ENCODE assay signal across 8 cellular contexts in the genomic region with DNA sequence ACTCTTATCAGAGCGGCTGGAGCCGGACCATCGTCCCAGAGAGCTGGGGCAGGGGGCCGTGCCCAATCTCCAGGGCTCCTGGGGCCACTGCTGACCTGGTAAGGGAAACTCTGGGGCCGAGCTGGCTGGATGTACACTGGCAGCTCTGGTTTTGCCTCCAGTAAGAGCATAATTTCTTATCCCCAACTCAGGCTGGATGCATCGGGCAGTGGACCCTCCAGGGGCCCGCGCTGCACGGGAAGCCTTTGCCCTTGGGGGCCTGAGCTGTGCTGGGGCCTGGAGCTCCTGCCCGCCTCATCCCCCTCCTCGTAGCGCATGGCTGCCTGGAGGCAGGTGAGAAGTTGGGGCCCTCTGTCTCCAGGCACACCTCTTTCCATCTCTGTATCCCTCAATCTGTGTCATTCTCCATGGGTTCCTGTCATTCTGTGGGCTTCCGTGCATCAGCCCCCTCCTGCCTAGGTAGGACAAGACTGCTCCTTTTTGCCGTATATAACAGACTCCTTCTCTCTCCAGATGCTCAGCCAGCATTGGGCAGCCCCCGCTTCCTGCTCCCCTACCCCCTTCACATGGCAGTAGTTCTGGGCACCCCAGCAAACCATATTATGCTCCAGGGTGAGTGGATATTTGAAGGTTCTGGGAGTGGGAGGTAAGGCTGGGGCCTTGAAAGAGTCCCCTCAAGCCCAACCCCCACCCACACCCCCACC. TPM values are rescaled to one million over a fixed set of nuclear protein-coding genes. Genes with fewer than 3 reads are reported as not detected.
DNase-seq lines count a peak whose midpoint lies in the region; ATAC-seq and TF ChIP-seq lines count a peak whose summit lies in the region.

No MANE protein-coding gene starts in this region.

- peaks cover 0 to 48% (median 32%) of the 10 kb centered on the region in 4 donors for H3K4me1 ChIP-seq in sigmoid colon

- H3K9me3 ChIP-seq in sigmoid colon, result no peaks in the 10 kb centered on the region

- TF ChIP-seq CTCF in GM12865 (IDR thresholded peaks at IDR 0.05; ENCODE audit: insufficient read depth, low read depth, low read length, missing control alignments) (no peak), VCaP (conservative IDR thresholded peaks at IDR 0.05) (no peak), fibroblast of pulmonary artery (IDR thresholded peaks at IDR 0.05; ENCODE audit: low read length, missing control alignments) (no peak), sigmoid colon (IDR thresholded peaks at IDR 0.05) (no peak)

- no peak for TF ChIP-seq EP300 in sigmoid colon (IDR thresholded peaks at IDR 0.05)

- no peak for TF ChIP-seq POLR2A in sigmoid colon (IDR thresholded peaks at IDR 0.05)

- H3K27me3 ChIP-seq in sigmoid colon, result no peaks in the 10 kb centered on the region

- DNase-seq in GM12865 (ENCODE audit: low read depth) (no peak), fibroblast of pulmonary artery (ENCODE audit: low read depth) (no peak), sigmoid colon (peak; percentile 69), activated gamma-delta T cell (lab: John Stamatoyannopoulos, UW) (no peak), NCI-H524 treated with DMSO at 0.1 percent for 48 hours (lab: John Stamatoyannopoulos, UW) (no peak)

- intact Hi-C loops in sigmoid colon (cut with DNase I), result no loop called here

- H3K36me3 ChIP-seq in sigmoid colon, result peaks cover 34 to 52% (median 47%) of the 10 kb centered on the region in 4 donors

- H3K4me3 ChIP-seq in GM12865 (ENCODE audit: low read depth, low read length) (peak overlapping the region; percentile 89), fibroblast of pulmonary artery (replicated peaks; ENCODE audit: low read depth, low read length) (peak overlapping the region; percentile 81), sigmoid colon (peak overlapping the region in 3 of 4 donors; percentile 61 to 75 (median 71))

- ATAC-seq in HG03520 (IDR thresholded peaks at IDR 0.05; ENCODE audit: unreplicated experiment) (no peak), HG03457 (IDR thresholded peaks at IDR 0.05; ENCODE audit: unreplicated experiment) (no peak)

- whole genome bisulfite sequencing in sigmoid colon, 2 donors, result 83 to 86% methylated on average over 15 of the region's 15 CpGs

- H3K27ac ChIP-seq in VCaP (peak overlapping the region; percentile 82), sigmoid colon (peak overlapping the region; percentile 96 to 100 (median 98))

RNA-seq across cellular contexts. Expression of gene TMEM88, which starts 9.4 kb away (rescaled TPM):
- total RNA-seq in sigmoid colon, result 10 to 100 TPM in 3 of 4 donors, 1 to 10 TPM in 1; 6.8 to 19.9 (median 10.5) TPM
- polyA plus RNA-seq in sigmoid colon, result 10 to 100 TPM in 1 of 3 donors, 1 to 10 TPM in 2; 2.4 to 11.4 (median 9.0) TPM

RNA-seq across cellular contexts. Expression of gene KDM6B, which starts 11.5 kb away (rescaled TPM):
- total RNA-seq in sigmoid colon, result 10 to 100 TPM in 1 of 4 donors, 1 to 10 TPM in 3; 6.1 to 11.6 (median 8.5) TPM
- polyA plus RNA-seq in sigmoid colon, result 10 to 100 TPM in 1 of 3 donors, 1 to 10 TPM in 2; 5.5 to 19.4 (median 6.0) TPM

RNA-seq across cellular contexts. Expression of gene NAA38, which starts 11.8 kb away (rescaled TPM):
- total RNA-seq in sigmoid colon, result 100 to 1,000 TPM in 3 of 4 donors, 10 to 100 TPM in 1; 92.4 to 206 (median 106) TPM
- 100 to 1,000 TPM in 2 of 3 donors, 10 to 100 TPM in 1; 99.4 to 148 (median 138) TPM for polyA plus RNA-seq in sigmoid colon

RNA-seq across cellular contexts. Expression of gene CYB5D1, which starts 12.3 kb away (rescaled TPM):
- 10 to 100 TPM in 2 of 4 donors, 1 to 10 TPM in 2; 7.1 to 14.4 (median 10.7) TPM for total RNA-seq in sigmoid colon
- polyA plus RNA-seq in sigmoid colon, result 1 to 10 TPM; 4.2 to 8.6 (median 4.6) TPM

RNA-seq across cellular contexts. Expression of gene CHD3, which starts 43.1 kb away (rescaled TPM):
- total RNA-seq in sigmoid colon, result 100 to 1,000 TPM in 3 of 4 donors, 10 to 100 TPM in 1; 97.2 to 147 (median 117) TPM
- polyA plus RNA-seq in sigmoid colon, result 10 to 100 TPM; 33.8 to 88.9 (median 47.4) TPM
